In genomic region chr5:31999470-31999869, GRCh38 we compare ENCODE assay signal across 18 cellular contexts.
"Had no signal": no experiment of that assay in that cellular context is flagged by ENCODE, and none has a peak within 500 bp of the region (broad histone marks: within the 10 kb centered on the region; RNA-seq: fewer than 3 reads in every experiment).

No MANE protein-coding gene starts in this region.

- H3K36me3 ChIP-seq: sigmoid colon, vagina had no signal

- ATAC-seq: left cardiac atrium; left ventricle myocardium superior; mucosa of descending colon; naive thymus-derived CD8-positive, alpha-beta T cell; stimulated activated naive CD8-positive, alpha-beta T cell treated with anti-CD3 and anti-CD28 coated beads, Interleukin-15, Interleukin-2, amounts not matched to agents 100 U/mL and 50 U/mL, for 24 hours had no signal

- H3K9me3 ChIP-seq: esophagus squamous epithelium, mucosa of descending colon, sigmoid colon, tibial artery, upper lobe of left lung, vagina had no signal

- H3K4me3 ChIP-seq: coronary artery, dorsolateral prefrontal cortex, esophagus squamous epithelium, mucosa of descending colon, sigmoid colon, skin epidermis, tibial artery, upper lobe of left lung, vagina had no signal

- H3K27me3 ChIP-seq: dorsolateral prefrontal cortex, esophagus squamous epithelium, sigmoid colon, tibial artery, upper lobe of left lung, vagina had no signal

- H3K27ac ChIP-seq: coronary artery, dorsolateral prefrontal cortex, esophagus squamous epithelium, sigmoid colon, skin epidermis, tibial artery, upper lobe of left lung, vagina had no signal

- DNase-seq: dorsolateral prefrontal cortex; effector CD8-positive, alpha-beta T cell; esophagus squamous epithelium; foreskin fibroblast; kidney; left cardiac atrium; left ventricle myocardium superior; mucosa of descending colon; naive thymus-derived CD8-positive, alpha-beta T cell; posterior cingulate gyrus; sigmoid colon; stimulated activated CD4-positive, alpha-beta T cell treated with anti-CD3 and anti-CD28 coated beads, Interleukin-12 subunit alpha, Interleukin-12 subunit beta, amount 100 ng/mL, for 4 hours; stimulated activated naive CD8-positive, alpha-beta T cell treated with anti-CD3 and anti-CD28 coated beads, Interleukin-15, Interleukin-2, amounts not matched to agents 100 U/mL and 50 U/mL, for 24 hours; tibial artery; upper lobe of left lung had no signal

- H3K4me1 ChIP-seq: sigmoid colon, tibial artery, upper lobe of left lung, vagina had no signal
